In the genomic region with DNA sequence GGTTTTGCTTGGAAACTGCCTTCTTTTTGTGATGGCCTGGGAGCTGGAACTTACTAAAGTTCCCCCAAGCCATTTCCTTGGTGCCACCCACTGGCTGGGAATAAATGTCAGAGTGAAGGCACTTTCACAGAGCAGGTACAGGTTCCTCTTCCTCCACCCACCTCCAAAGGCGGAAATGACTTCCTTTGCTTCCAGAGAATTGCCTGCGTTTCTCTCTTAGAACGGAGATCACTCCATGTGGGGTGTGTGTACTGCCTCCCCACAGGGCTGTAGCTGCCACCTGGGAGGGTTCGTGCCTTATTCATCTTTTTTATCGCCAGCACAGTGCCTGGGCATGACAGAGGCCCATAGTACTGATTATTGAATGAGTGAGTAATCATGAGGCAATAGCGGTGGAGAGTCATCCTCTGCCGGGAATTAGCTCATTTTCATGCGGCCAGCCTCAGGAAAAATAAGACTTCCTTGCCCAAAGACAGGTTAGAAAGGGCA, we compare ENCODE assay signal across 1 cellular context.
TF ChIP-seq lines count a peak whose summit lies in the region.

No MANE protein-coding gene starts in this region.

TF ChIP-seq in K562, 482 proteins besides CTCF, POLR2A, EP300 and RAD21 (continued from another document):
- TF ChIP-seq, protein P1, sequence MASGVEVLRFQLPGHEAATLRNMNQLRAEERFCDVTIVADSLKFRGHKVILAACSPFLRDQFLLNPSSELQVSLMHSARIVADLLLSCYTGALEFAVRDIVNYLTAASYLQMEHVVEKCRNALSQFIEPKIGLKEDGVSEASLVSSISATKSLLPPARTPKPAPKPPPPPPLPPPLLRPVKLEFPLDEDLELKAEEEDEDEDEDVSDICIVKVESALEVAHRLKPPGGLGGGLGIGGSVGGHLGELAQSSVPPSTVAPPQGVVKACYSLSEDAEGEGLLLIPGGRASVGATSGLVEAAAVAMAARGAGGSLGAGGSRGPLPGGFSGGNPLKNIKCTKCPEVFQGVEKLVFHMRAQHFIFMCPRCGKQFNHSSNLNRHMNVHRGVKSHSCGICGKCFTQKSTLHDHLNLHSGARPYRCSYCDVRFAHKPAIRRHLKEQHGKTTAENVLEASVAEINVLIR (CRISPR knock-in tag; IDR thresholded peaks at IDR 0.05): no peak
- no peak for TF ChIP-seq MCM3 (IDR thresholded peaks at IDR 0.05)
- TF ChIP-seq POLR2B (IDR thresholded peaks at IDR 0.05; ENCODE audit: low read depth, partially characterized antibody): no peak
- TF ChIP-seq PYGO2 (tag; IDR thresholded peaks at IDR 0.05): no peak
- TF ChIP-seq, protein P2, sequence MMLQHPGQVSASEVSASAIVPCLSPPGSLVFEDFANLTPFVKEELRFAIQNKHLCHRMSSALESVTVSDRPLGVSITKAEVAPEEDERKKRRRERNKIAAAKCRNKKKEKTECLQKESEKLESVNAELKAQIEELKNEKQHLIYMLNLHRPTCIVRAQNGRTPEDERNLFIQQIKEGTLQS (IDR thresholded peaks at IDR 0.05): peak; percentile 23; the same call in 1 of the 2 replicates
- TF ChIP-seq, protein P2 (CRISPR knock-in tag; conservative IDR thresholded peaks at IDR 0.05): no peak
- no peak for TF ChIP-seq NCOA6 (IDR thresholded peaks at IDR 0.05)
